16 cellular contexts compared by ENCODE assay signal in the genomic region with DNA sequence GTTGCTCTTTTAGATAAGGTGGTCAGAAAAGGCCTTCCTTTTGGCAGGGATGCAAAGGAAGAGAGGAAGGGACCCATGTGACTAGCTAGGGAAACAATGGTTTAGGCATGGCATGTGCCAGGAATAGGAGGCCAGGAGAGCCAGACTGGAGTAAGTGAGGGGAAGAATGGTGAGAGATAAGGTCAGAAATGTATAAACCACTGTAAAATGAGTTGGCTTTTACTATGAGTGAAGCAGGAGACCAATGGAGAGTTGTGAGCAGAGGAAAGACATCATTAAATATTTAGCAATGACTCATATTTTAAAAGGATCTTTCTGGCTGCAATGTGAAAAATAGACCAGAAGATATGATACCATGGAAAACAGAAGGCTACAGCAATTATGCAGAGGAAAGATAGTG. TPM values are rescaled to one million over a fixed set of nuclear protein-coding genes. Genes with fewer than 3 reads are reported as not detected.
DNase-seq lines count a peak whose midpoint lies in the region; ATAC-seq and TF ChIP-seq lines count a peak whose summit lies in the region.
"Had no signal": no experiment of that assay in that cellular context is flagged by ENCODE, and none has a peak within 500 bp of the region (broad histone marks: within the 10 kb centered on the region; RNA-seq: fewer than 3 reads in every experiment).

No MANE protein-coding gene starts in this region.

- no peak for TF ChIP-seq POLR2A in heart left ventricle (IDR thresholded peaks at IDR 0.05)
- TF ChIP-seq POLR2A in testis (IDR thresholded peaks at IDR 0.05): no peak

- ATAC-seq in heart left ventricle: peak in 3 of 4 donors; percentile 16 to 37 (median 27)
- ATAC-seq in left ventricle myocardium superior: no peak
- ATAC-seq in T-helper 17 cell: no peak
- no peak for ATAC-seq in HG02610 (IDR thresholded peaks at IDR 0.05; ENCODE audit: unreplicated experiment)

- peak overlapping the region; percentile 22 for H3K4me3 Mint-ChIP-seq in T-helper 17 cell
- no peak overlapping the region for H3K4me3 Mint-ChIP-seq in activated naive CD8-positive, alpha-beta T cell treated with anti-CD3 and anti-CD28 coated beads for 36 hours

- H3K36me3 Mint-ChIP-seq in T-helper 17 cell (ENCODE audit: low read depth): peaks cover 9% of the 10 kb centered on the region
- H3K36me3 Mint-ChIP-seq in activated naive CD8-positive, alpha-beta T cell treated with anti-CD3 and anti-CD28 coated beads for 36 hours: peaks cover 16% of the 10 kb centered on the region

- H3K27ac ChIP-seq in heart left ventricle (no peak overlapping the region), testis (peak overlapping the region; percentile 53 to 74)
- H3K27ac ChIP-seq: epithelial cell of prostate had no signal

- DNase-seq in heart left ventricle (no peak), left ventricle myocardium superior (no peak), T-helper 17 cell (no peak), fibroblast of the aortic adventitia (ENCODE audit: low read depth) (peak; percentile 88), testis (no peak), GM10266 (ENCODE audit: extremely low spot score) (no peak)
- no peak for DNase-seq in activated naive CD8-positive, alpha-beta T cell treated with anti-CD3 and anti-CD28 coated beads for 36 hours
- DNase-seq: activated CD4-positive, alpha-beta T cell treated with anti-CD3 and anti-CD28 coated beads, Interleukin-2, amount 50 U/mL, for 4 hours; DMS79 treated with DMSO at 0.1 percent for 48 hours; NCI-H146; NCI-H526; stimulated activated CD8-positive, alpha-beta memory T cell treated with anti-CD3 and anti-CD28 coated beads, Interleukin-4, amount 100 ng/mL, for 48 hours; T1000 had no signal

- H3K4me1 ChIP-seq in heart left ventricle (peaks cover 0 to 9% (median 1%) of the 10 kb centered on the region in 12 donors), testis (peaks cover 20% of the 10 kb centered on the region)

- H3K36me3 ChIP-seq in heart left ventricle (peaks cover 0 to 10% (median 0%) of the 10 kb centered on the region in 9 donors), testis (ENCODE audit: low read depth, missing control alignments) (no peaks in the 10 kb centered on the region)

- intact Hi-C loops in heart left ventricle (cut with DNase I): no loop called here
- intact Hi-C loops in left ventricle myocardium superior (cut with micrococcal nuclease): no loop called here
- intact Hi-C loops in testis (cut with DNase I; ENCODE audit: low total_unique reads): no loop called here

- H3K4me3 ChIP-seq in heart left ventricle (no peak overlapping the region), fibroblast of the aortic adventitia (ENCODE audit: low read depth, low read length) (no peak overlapping the region), testis (no peak overlapping the region)

- peak overlapping the region; percentile 11 for H3K27ac Mint-ChIP-seq in T-helper 17 cell
- no peak overlapping the region for H3K27ac Mint-ChIP-seq in activated naive CD8-positive, alpha-beta T cell treated with anti-CD3 and anti-CD28 coated beads for 36 hours
- H3K27ac Mint-ChIP-seq: activated T-helper 2 cell treated with anti-CD3 and anti-CD28 coated beads, Interferon-gamma antibody, Interleukin-2, Interleukin-4, amounts not matched to agents 10 μg/mL and 5 μg/mL and 100 μg/mL, durations not matched to agents 14 hours and 24 hours and 36 hours had no signal

- no peaks in the 10 kb centered on the region for H3K9me3 Mint-ChIP-seq in activated naive CD8-positive, alpha-beta T cell treated with anti-CD3 and anti-CD28 coated beads for 36 hours
- H3K9me3 Mint-ChIP-seq: activated T-helper 2 cell treated with anti-CD3 and anti-CD28 coated beads, Interferon-gamma antibody, Interleukin-2, Interleukin-4, amounts not matched to agents 10 μg/mL and 5 μg/mL and 100 μg/mL, durations not matched to agents 14 hours and 24 hours and 36 hours had no signal

- no peaks in the 10 kb centered on the region for H3K27me3 Mint-ChIP-seq in T-helper 17 cell
- no peaks in the 10 kb centered on the region for H3K27me3 Mint-ChIP-seq in activated naive CD8-positive, alpha-beta T cell treated with anti-CD3 and anti-CD28 coated beads for 36 hours

- no peaks in the 10 kb centered on the region for H3K9me3 ChIP-seq in heart left ventricle
- no peaks in the 10 kb centered on the region for H3K9me3 ChIP-seq in T-helper 17 cell (ENCODE audit: control insufficient read depth, low read length, poor library complexity, severe bottlenecking)
- H3K9me3 ChIP-seq in testis: no peaks in the 10 kb centered on the region

- TF ChIP-seq CTCF in heart left ventricle (IDR thresholded peaks at IDR 0.05) (no peak), fibroblast of the aortic adventitia (IDR thresholded peaks at IDR 0.05; ENCODE audit: insufficient read depth, low read length) (no peak), testis (IDR thresholded peaks at IDR 0.05) (no peak), GM10266 (IDR thresholded peaks at IDR 0.05; ENCODE audit: control insufficient read depth, insufficient read depth, low read depth, missing control alignments) (no peak)

- peaks cover 29% of the 10 kb centered on the region for H3K4me1 Mint-ChIP-seq in T-helper 17 cell
- peaks cover 3% of the 10 kb centered on the region for H3K4me1 Mint-ChIP-seq in activated naive CD8-positive, alpha-beta T cell treated with anti-CD3 and anti-CD28 coated beads for 36 hours

- H3K27me3 ChIP-seq in heart left ventricle (no peaks in the 10 kb centered on the region), testis (no peaks in the 10 kb centered on the region)

RNA-seq across cellular contexts. Expression of gene AP3B1, which starts 50.9 kb away (rescaled TPM):
- 10 to 100 TPM; 19.3 to 33.7 (median 25.2) TPM for total RNA-seq in heart left ventricle
- 10 to 100 TPM; 14.4 to 27.5 TPM for polyA plus RNA-seq in heart left ventricle
- total RNA-seq in left ventricle myocardium superior: 25.5 TPM
- total RNA-seq in T-helper 17 cell: 10 to 100 TPM; 34.5 to 40.6 TPM
- total RNA-seq in fibroblast of the aortic adventitia (ENCODE audit: low replicate concordance): 78.5 and 84.6 TPM in 2 replicates
- 10 to 100 TPM; 74.0 to 77.3 TPM for total RNA-seq in testis
- 32.0 TPM for polyA plus RNA-seq in testis (ENCODE audit: insufficient read depth, low read depth, low replicate concordance)
- total RNA-seq in activated naive CD8-positive, alpha-beta T cell treated with anti-CD3 and anti-CD28 coated beads for 36 hours: 10 to 100 TPM; 36.6 to 36.7 TPM

Comparison
In these comparisons a context has a peak if more than half of its experiments do, and no peak if none do; other contexts are left out.
1. ATAC-seq: peak in heart left ventricle (3 of 4); none in left ventricle myocardium superior (single experiment), T-helper 17 cell (single experiment) and HG02610 (single experiment).
2. H3K27ac ChIP-seq: peak in testis (2 of 2); none in heart left ventricle (0 of 12).